ENCODE assay signal across 25 cellular contexts in genomic region chr21:32946654-32947053, GRCh38.
"Had no signal": no experiment of that assay in that cellular context is flagged by ENCODE, and none has a peak within 500 bp of the region (broad histone marks: within the 10 kb centered on the region; RNA-seq: fewer than 3 reads in every experiment).

No MANE protein-coding gene starts in this region.

- H3K36me3 Mint-ChIP-seq: activated CD4-positive, alpha-beta memory T cell treated with anti-CD3 and anti-CD28 coated beads for 36 hours; immature natural killer cell; mesothelial cell of epicardium; naive B cell had no signal

- ATAC-seq: foreskin keratinocyte, heart left ventricle, right lobe of liver, upper lobe of right lung had no signal

- H3K9me3 ChIP-seq: breast epithelium, heart left ventricle, ovary, right lobe of liver, stomach, suprapubic skin, tibial artery, upper lobe of right lung had no signal

- H3K9me3 Mint-ChIP-seq: activated CD4-positive, alpha-beta memory T cell treated with anti-CD3 and anti-CD28 coated beads for 36 hours; nephron progenitor cell; T-helper 1 cell treated with Interleukin-12 subunit alpha and Interleukin-12 subunit beta and Interleukin-4 antibody, amounts not matched to agents 30 μg/mL and 1 μg/mL, for 36 hours had no signal

- H3K27ac ChIP-seq: breast epithelium, foreskin keratinocyte, heart left ventricle, ovary, right lobe of liver, stomach, suprapubic skin, tibial artery, upper lobe of right lung had no signal

- H3K4me3 Mint-ChIP-seq: activated CD4-positive, alpha-beta memory T cell treated with anti-CD3 and anti-CD28 coated beads for 36 hours; immature natural killer cell; mesothelial cell of epicardium; nephron progenitor cell; T-helper 1 cell treated with Interleukin-12 subunit alpha and Interleukin-12 subunit beta and Interleukin-4 antibody, amounts not matched to agents 30 μg/mL and 1 μg/mL, for 36 hours had no signal

- H3K4me1 ChIP-seq: breast epithelium, foreskin keratinocyte, heart left ventricle, right lobe of liver, stomach, suprapubic skin, tibial artery, upper lobe of right lung had no signal

- H3K4me1 Mint-ChIP-seq: mesothelial cell of epicardium, naive B cell had no signal

- DNase-seq: activated CD4-positive, alpha-beta memory T cell treated with anti-CD3 and anti-CD28 coated beads for 36 hours; activated effector memory CD4-positive, alpha-beta T cell treated with Interleukin-2 at 50 U/mL for 16 hours; activated naive CD4-positive, alpha-beta T cell treated with anti-CD3 and anti-CD28 coated beads, Interleukin-2, amount 50 U/mL, for 16 hours; activated T-cell treated with anti-CD3 and anti-CD28 coated beads, Interleukin-2, amount 50 U/mL, for 48 hours; central memory CD4-positive, alpha-beta T cell; heart left ventricle; hypothalamus; immature natural killer cell; kidney; naive B cell; nephron progenitor cell; ovary; right lobe of liver; stimulated activated CD4-positive, alpha-beta T cell treated with anti-CD3 and anti-CD28 coated beads, Interleukin-2, amount 100 ng/mL, for 48 hours; stomach; SW 1271; T-helper 9 cell; tibial artery; upper lobe of right lung had no signal

- H3K4me3 ChIP-seq: breast epithelium, heart left ventricle, ovary, right lobe of liver, stomach, suprapubic skin, tibial artery, upper lobe of right lung had no signal

- H3K27me3 ChIP-seq: ovary, right lobe of liver had no signal

- H3K27ac Mint-ChIP-seq: activated CD4-positive, alpha-beta memory T cell treated with anti-CD3 and anti-CD28 coated beads for 36 hours; immature natural killer cell; mesothelial cell of epicardium; naive B cell; nephron progenitor cell; progenitor cell of endocrine pancreas; T-helper 1 cell treated with Interleukin-12 subunit alpha and Interleukin-12 subunit beta and Interleukin-4 antibody, amounts not matched to agents 30 μg/mL and 1 μg/mL, for 36 hours had no signal

- H3K36me3 ChIP-seq: breast epithelium, heart left ventricle, ovary, right lobe of liver, stomach, suprapubic skin, tibial artery, upper lobe of right lung had no signal
